In the genomic region with DNA sequence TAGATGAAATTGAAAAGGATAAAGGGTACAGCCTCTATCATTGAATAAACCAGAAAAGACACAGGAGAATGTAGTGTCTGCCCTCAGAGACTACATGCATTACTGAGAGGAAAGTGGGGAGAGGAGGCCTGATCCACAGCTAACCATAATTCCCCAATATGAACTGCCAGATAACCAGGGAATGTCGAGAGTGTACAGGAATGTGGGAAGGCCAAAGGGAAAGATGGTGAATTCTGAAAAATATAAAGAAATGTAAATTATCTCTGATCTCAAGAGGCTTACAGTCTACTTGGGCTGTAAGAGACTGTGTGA, we compare ENCODE assay signal across 11 cellular contexts. TPM values are rescaled to one million over a fixed set of nuclear protein-coding genes. Genes with fewer than 3 reads are reported as not detected.
DNase-seq lines count a peak whose midpoint lies in the region; ATAC-seq and TF ChIP-seq lines count a peak whose summit lies in the region.
"Had no signal": no experiment of that assay in that cellular context is flagged by ENCODE, and none has a peak within 500 bp of the region (broad histone marks: within the 10 kb centered on the region; RNA-seq: fewer than 3 reads in every experiment).

No MANE protein-coding gene starts in this region.

- H3K9ac ChIP-seq in skeletal muscle satellite cell (ENCODE audit: low read depth, low read length) = peak overlapping the region; percentile 37

- H3K9me3 ChIP-seq in DOHH2 (ENCODE audit: control insufficient read depth, insufficient read depth, low read length) = no peaks in the 10 kb centered on the region
- H3K9me3 ChIP-seq in SJSA1 (replicated peaks) = no peaks in the 10 kb centered on the region
- H3K9me3 ChIP-seq in skeletal muscle satellite cell (replicated peaks; ENCODE audit: low read length) = no peaks in the 10 kb centered on the region
- no peaks in the 10 kb centered on the region for H3K9me3 ChIP-seq in aorta (ENCODE audit: control insufficient read depth, low read length)

- peak overlapping the region; percentile 0 for H3K4me3 Mint-ChIP-seq in endothelial cell (ENCODE audit: unreplicated experiment)

- no peaks in the 10 kb centered on the region for H4K20me1 ChIP-seq in DOHH2 (ENCODE audit: control insufficient read depth, insufficient read depth, low read depth, low read length)

- TF ChIP-seq CTCF in DOHH2 (IDR thresholded peaks at IDR 0.05; ENCODE audit: low read depth, low read length, poor library complexity, severe bottlenecking) (no peak), endothelial cell (IDR thresholded peaks at IDR 0.05; ENCODE audit: unreplicated experiment) (no peak)

- ATAC-seq in aorta (ENCODE audit: low FRiP score) (no peak), HG03439 (IDR thresholded peaks at IDR 0.05; ENCODE audit: unreplicated experiment) (no peak)

- H3K36me3 Mint-ChIP-seq in endothelial cell (ENCODE audit: low read depth, unreplicated experiment) = peaks cover 7% of the 10 kb centered on the region

- H3K9me2 ChIP-seq in DOHH2 (replicated peaks; ENCODE audit: control insufficient read depth, low read length) = no peaks in the 10 kb centered on the region

- H3K36me3 ChIP-seq in DOHH2 (ENCODE audit: control insufficient read depth, low read length) (no peaks in the 10 kb centered on the region), SJSA1 (no peaks in the 10 kb centered on the region), skeletal muscle satellite cell (ENCODE audit: insufficient read depth, low read length) (no peaks in the 10 kb centered on the region), aorta (ENCODE audit: control insufficient read depth in 1 of 2, insufficient read depth in 2 of 2, low read length in 1 of 2) (no peaks in the 10 kb centered on the region)

- H3K4me2 ChIP-seq in DOHH2 (ENCODE audit: low read length) (peak overlapping the region; percentile 3; the same call in 1 of the 2 replicates), skeletal muscle satellite cell (ENCODE audit: low read length) (peak overlapping the region; percentile 61)

- H3K27me3 Mint-ChIP-seq in endothelial cell (ENCODE audit: unreplicated experiment) = peaks cover 3% of the 10 kb centered on the region

- intact Hi-C loops in aorta (cut with DNase I) = no loop called here

- H3K27ac ChIP-seq in DOHH2 (ENCODE audit: low read depth, low read length) (no peak overlapping the region), SJSA1 (peak overlapping the region; percentile 73), aorta (ENCODE audit: low read depth in 1 of 2, low read length in 2 of 2) (peak overlapping the region in 1 of 2 donors; percentile 30)

- H3K4me1 Mint-ChIP-seq in endothelial cell (ENCODE audit: unreplicated experiment) = peaks cover 46% of the 10 kb centered on the region

- H3F3A ChIP-seq in DOHH2 (ENCODE audit: control insufficient read depth, insufficient read depth) = no peaks in the 10 kb centered on the region

- 44 to 55% methylated on average over 1 of the region's 1 CpG for WGBS in aorta, 2 donors

- H3K4me3 ChIP-seq in DOHH2 (ENCODE audit: low read length) = no peak overlapping the region
- no peak overlapping the region for H3K4me3 ChIP-seq in SJSA1
- peak overlapping the region; percentile 23 for H3K4me3 ChIP-seq in skeletal muscle satellite cell (ENCODE audit: low read length)
- no peak overlapping the region for H3K4me3 ChIP-seq in aorta (ENCODE audit: low read length in 2 of 2)

- H3K4me1 ChIP-seq in DOHH2 (ENCODE audit: control insufficient read depth, low read length) = peaks cover 71% of the 10 kb centered on the region
- H3K4me1 ChIP-seq in SJSA1 (replicated peaks) = peaks cover 29% of the 10 kb centered on the region
- peaks cover 34% of the 10 kb centered on the region for H3K4me1 ChIP-seq in skeletal muscle satellite cell (ENCODE audit: control insufficient read depth, insufficient read depth, low read length)
- peaks cover 6 to 10% of the 10 kb centered on the region in 2 donors for H3K4me1 ChIP-seq in aorta (ENCODE audit: control insufficient read depth in 1 of 2, insufficient read depth in 2 of 2, low read length in 2 of 2)

- H3K27ac Mint-ChIP-seq in endothelial cell (ENCODE audit: unreplicated experiment) = peak overlapping the region; percentile 70

- DNase-seq in SJSA1 (ENCODE audit: low read depth in 1 of 2, low spot score in 2 of 2) (no peak), endothelial cell (ENCODE audit: low spot score) (no peak), aorta (no peak), NCI-H1436 treated with DMSO at 0.1 percent for 48 hours (lab: John Stamatoyannopoulos, UW) (no peak), NCI-H2029 (lab: John Stamatoyannopoulos, UW) (no peak)
- DNase-seq: central memory CD4-positive, alpha-beta T cell; NCI-H1048; stimulated activated CD4-positive, alpha-beta T cell treated with anti-CD3 and anti-CD28 coated beads, Interleukin-12 subunit alpha, Interleukin-12 subunit beta, amount 100 ng/mL, for 4 hours had no signal

- H3K9me3 Mint-ChIP-seq in endothelial cell (ENCODE audit: unreplicated experiment) = no peaks in the 10 kb centered on the region

- no peaks in the 10 kb centered on the region for H3K27me3 ChIP-seq in DOHH2 (ENCODE audit: control insufficient read depth, low read length)
- no peaks in the 10 kb centered on the region for H3K27me3 ChIP-seq in SJSA1 (replicated peaks)
- H3K27me3 ChIP-seq in skeletal muscle satellite cell (ENCODE audit: control insufficient read depth, insufficient read depth, low read length) = no peaks in the 10 kb centered on the region
- no peaks in the 10 kb centered on the region for H3K27me3 ChIP-seq in aorta (ENCODE audit: control insufficient read depth in 1 of 2, insufficient read depth in 2 of 2, low read length in 1 of 2)

- H3K79me2 ChIP-seq in DOHH2 (ENCODE audit: control insufficient read depth, low read length) = peaks cover 76% of the 10 kb centered on the region

RNA-seq across cellular contexts. Expression of a gene that starts 22.3 kb away (rescaled TPM):
- total RNA-seq in SJSA1 (2014; rRNA removed; shearing (Covaris generic)) = 111 and 122 TPM in 2 replicates
- total RNA-seq in endothelial cell (ENCODE audit: unreplicated experiment) (146 TPM), aorta (100 to 1,000 TPM; 163 to 225 TPM)
- total RNA-seq in skeletal muscle satellite cell (2012; rRNA removed) = 210 and 249 TPM in 2 replicates
- 10 to 100 TPM; 44.6 to 47.3 TPM for polyA plus RNA-seq in aorta
